In the genomic region with DNA sequence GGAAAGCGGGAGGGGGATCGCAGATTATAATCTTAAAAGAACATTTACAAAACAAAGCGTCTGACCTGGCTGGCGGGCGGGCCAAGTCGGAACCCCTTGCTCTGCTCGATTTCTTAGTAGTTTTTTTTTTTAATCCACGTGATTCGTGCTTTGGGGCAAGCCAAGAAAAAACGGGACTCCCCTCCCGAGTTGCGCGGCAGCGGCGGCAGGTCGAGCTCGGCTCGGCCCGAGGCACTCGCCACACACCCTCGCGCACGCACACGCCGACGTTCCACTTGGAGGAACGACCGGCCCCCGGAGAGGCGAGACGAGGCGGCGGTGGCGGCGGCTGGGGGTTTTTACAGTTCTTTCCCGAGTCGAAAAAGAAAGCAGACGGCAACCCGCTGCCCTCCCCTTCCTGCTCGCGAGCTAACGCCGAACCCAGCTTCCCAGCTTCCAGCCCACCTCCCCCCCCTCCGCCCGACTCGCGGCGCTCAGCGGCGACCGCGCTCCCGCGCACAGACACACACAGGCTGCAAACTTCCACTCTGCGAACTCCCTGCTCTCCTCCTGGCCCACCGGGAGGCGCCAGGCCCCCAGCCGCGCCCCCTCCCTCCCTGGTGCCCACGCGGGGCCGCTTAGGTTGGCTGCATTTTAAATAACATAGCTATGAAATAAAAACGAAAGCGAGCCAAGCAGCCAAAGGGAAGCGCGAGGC, we compare ENCODE assay signal across 8 cellular contexts. TPM values are rescaled to one million over a fixed set of nuclear protein-coding genes. Genes with fewer than 3 reads are reported as not detected.
DNase-seq lines count a peak whose midpoint lies in the region; ATAC-seq and TF ChIP-seq lines count a peak whose summit lies in the region.

No MANE protein-coding gene starts in this region.

- peak overlapping the region; percentile 80 for H3K27ac Mint-ChIP-seq in chondrocyte (ENCODE audit: unreplicated experiment)
- peak overlapping the region; percentile 94 for H3K27ac Mint-ChIP-seq in stimulated activated naive B cell treated with anti-CD40 and anti-IgM and Interleukin-4, amounts not matched to agents 10 μg/mL and 1 μg/mL and 100 μg/mL, for 72 hours

- H3K4me1 Mint-ChIP-seq in chondrocyte (ENCODE audit: low read depth) = peaks cover 44% of the 10 kb centered on the region
- peaks cover 26 to 57% of the 10 kb centered on the region in 2 donors for H3K4me1 Mint-ChIP-seq in stimulated activated naive B cell treated with anti-CD40 and anti-IgM and Interleukin-4, amounts not matched to agents 10 μg/mL and 1 μg/mL and 100 μg/mL, for 72 hours

- no peaks in the 10 kb centered on the region for H3K27me3 Mint-ChIP-seq in chondrocyte (ENCODE audit: low read depth)
- H3K27me3 Mint-ChIP-seq in stimulated activated naive B cell treated with anti-CD40 and anti-IgM and Interleukin-4, amounts not matched to agents 10 μg/mL and 1 μg/mL and 100 μg/mL, for 72 hours = peaks cover 0 to 16% of the 10 kb centered on the region in 2 donors

- peak overlapping the region; percentile 85 for H3K27ac ChIP-seq in lower lobe of right lung

- no peaks in the 10 kb centered on the region for H3K9me3 Mint-ChIP-seq in chondrocyte (ENCODE audit: low read depth)
- H3K9me3 Mint-ChIP-seq in stimulated activated naive B cell treated with anti-CD40 and anti-IgM and Interleukin-4, amounts not matched to agents 10 μg/mL and 1 μg/mL and 100 μg/mL, for 72 hours = no peaks in the 10 kb centered on the region

- ATAC-seq in lower lobe of right lung = peak; percentile 20 to 46
- peak; percentile 7 to 13 for ATAC-seq in stimulated activated naive B cell treated with anti-CD40 and anti-IgM and Interleukin-4, amounts not matched to agents 10 μg/mL and 1 μg/mL and 100 μg/mL, for 72 hours (replicated peaks)
- no peak for ATAC-seq in GM21723 (IDR thresholded peaks at IDR 0.05; ENCODE audit: unreplicated experiment)
- ATAC-seq in GM21825 (IDR thresholded peaks at IDR 0.05; ENCODE audit: unreplicated experiment) = no peak

- H3K4me1 ChIP-seq in lower lobe of right lung = peaks cover 29% of the 10 kb centered on the region

- H3K27me3 ChIP-seq in lower lobe of right lung (ENCODE audit: low read depth) = no peaks in the 10 kb centered on the region

- TF ChIP-seq CTCF in AG04449 (IDR thresholded peaks at IDR 0.05; ENCODE audit: insufficient read depth, low read length, missing control alignments) (no peak), WI38 (IDR thresholded peaks at IDR 0.05; ENCODE audit: low read depth, low read length) (no peak), chondrocyte (IDR thresholded peaks at IDR 0.05) (peak; percentile 6), lower lobe of right lung (IDR thresholded peaks at IDR 0.05) (no peak)

- intact Hi-C loops in lower lobe of right lung (cut with DNase I) = no loop called here

- H3K36me3 ChIP-seq in lower lobe of right lung = no peaks in the 10 kb centered on the region

- POLR2A ChIA-PET in AG04449 (lab: Yijun Ruan, JAX) = interaction anchor here (0.6 to 1.3 kb wide), 6 partner anchors 8 to 366 kb away, joined by 3 to 4 read pairs (median 3); no protein-coding TSS in a partner anchor

- H3K36me3 Mint-ChIP-seq in chondrocyte (ENCODE audit: low read depth) = no peaks in the 10 kb centered on the region
- H3K36me3 Mint-ChIP-seq in stimulated activated naive B cell treated with anti-CD40 and anti-IgM and Interleukin-4, amounts not matched to agents 10 μg/mL and 1 μg/mL and 100 μg/mL, for 72 hours = peaks cover 4 to 25% of the 10 kb centered on the region in 2 donors

- DNase-seq in AG04449 (ENCODE audit: low read depth, low spot score) (no peak), HCEC 1CT (peak; percentile 27), chondrocyte (ENCODE audit: low spot score) (no peak), lower lobe of right lung (peak; percentile 62)
- peak; percentile 52 for DNase-seq in stimulated activated naive B cell treated with anti-CD40 and anti-IgM and Interleukin-4, amounts not matched to agents 10 μg/mL and 1 μg/mL and 100 μg/mL, for 72 hours

- CTCF ChIA-PET in AG04449 (lab: Yijun Ruan, JAX) = no interaction called here

- no peaks in the 10 kb centered on the region for H3K9me3 ChIP-seq in lower lobe of right lung

- peak overlapping the region; percentile 76 for H3K4me3 Mint-ChIP-seq in chondrocyte (ENCODE audit: unreplicated experiment)
- peak overlapping the region; percentile 86 to 89 for H3K4me3 Mint-ChIP-seq in stimulated activated naive B cell treated with anti-CD40 and anti-IgM and Interleukin-4, amounts not matched to agents 10 μg/mL and 1 μg/mL and 100 μg/mL, for 72 hours

- H3K4me3 ChIP-seq in AG04449 (ENCODE audit: low read depth, low read length) (peak overlapping the region; percentile 61), WI38 (ENCODE audit: low read depth, low read length) (peak overlapping the region; percentile 63), lower lobe of right lung (peak overlapping the region; percentile 74)

RNA-seq across cellular contexts. Expression of a gene that starts 1.2 kb away (rescaled TPM):
- total RNA-seq in chondrocyte (10.8 to 19.0 TPM (median 11.0 TPM) in 3 replicates), lower lobe of right lung (25.7 TPM)

Comparison
In these comparisons a context has a peak if more than half of its experiments do, and no peak if none do; other contexts are left out.
1. DNase-seq: peak in HCEC 1CT (single experiment), lower lobe of right lung (single experiment) and stimulated activated naive B cell treated with anti-CD40 and anti-IgM and Interleukin-4, amounts not matched to agents 10 μg/mL and 1 μg/mL and 100 μg/mL, for 72 hours (single experiment); none in AG04449 (single experiment) and chondrocyte (single experiment).
2. ATAC-seq: peak in lower lobe of right lung (2 of 2) and stimulated activated naive B cell treated with anti-CD40 and anti-IgM and Interleukin-4, amounts not matched to agents 10 μg/mL and 1 μg/mL and 100 μg/mL, for 72 hours (2 of 2); none in GM21723 (single experiment) and GM21825 (single experiment).
3. Peak in every context shown above with its lines, with median percentiles within 50 percentile points of each other: H3K4me3 ChIP-seq.